In the genomic region with DNA sequence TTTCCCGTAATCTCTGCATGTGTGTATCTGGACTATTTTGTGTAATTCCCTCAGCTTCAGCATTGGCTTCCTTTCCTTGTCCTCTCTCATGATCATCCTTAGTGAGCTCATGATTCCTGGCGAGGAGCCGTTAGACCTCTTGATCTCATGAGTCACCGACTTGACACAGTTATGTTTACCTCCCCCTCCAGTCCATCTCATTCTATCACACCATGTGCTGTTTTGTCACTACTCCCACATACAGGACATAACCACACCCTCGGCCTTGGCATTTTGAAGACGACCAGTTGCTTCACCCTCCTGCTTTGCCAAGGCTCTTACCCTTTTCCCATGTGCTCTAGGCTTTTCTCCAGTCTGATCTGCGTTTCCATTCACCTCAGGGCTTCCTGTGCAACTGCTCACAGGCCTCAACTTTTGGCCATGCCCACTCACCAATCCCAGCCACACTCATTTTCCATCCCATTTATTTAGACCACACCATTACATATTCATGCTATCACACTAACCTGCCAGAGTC, we compare ENCODE assay signal across 1 cellular context.
TF ChIP-seq lines count a peak whose summit lies in the region.

No MANE protein-coding gene starts in this region.

TF ChIP-seq in K562, 482 proteins besides CTCF, POLR2A, EP300 and RAD21 (continued from another document):
- TF ChIP-seq, protein P1, sequence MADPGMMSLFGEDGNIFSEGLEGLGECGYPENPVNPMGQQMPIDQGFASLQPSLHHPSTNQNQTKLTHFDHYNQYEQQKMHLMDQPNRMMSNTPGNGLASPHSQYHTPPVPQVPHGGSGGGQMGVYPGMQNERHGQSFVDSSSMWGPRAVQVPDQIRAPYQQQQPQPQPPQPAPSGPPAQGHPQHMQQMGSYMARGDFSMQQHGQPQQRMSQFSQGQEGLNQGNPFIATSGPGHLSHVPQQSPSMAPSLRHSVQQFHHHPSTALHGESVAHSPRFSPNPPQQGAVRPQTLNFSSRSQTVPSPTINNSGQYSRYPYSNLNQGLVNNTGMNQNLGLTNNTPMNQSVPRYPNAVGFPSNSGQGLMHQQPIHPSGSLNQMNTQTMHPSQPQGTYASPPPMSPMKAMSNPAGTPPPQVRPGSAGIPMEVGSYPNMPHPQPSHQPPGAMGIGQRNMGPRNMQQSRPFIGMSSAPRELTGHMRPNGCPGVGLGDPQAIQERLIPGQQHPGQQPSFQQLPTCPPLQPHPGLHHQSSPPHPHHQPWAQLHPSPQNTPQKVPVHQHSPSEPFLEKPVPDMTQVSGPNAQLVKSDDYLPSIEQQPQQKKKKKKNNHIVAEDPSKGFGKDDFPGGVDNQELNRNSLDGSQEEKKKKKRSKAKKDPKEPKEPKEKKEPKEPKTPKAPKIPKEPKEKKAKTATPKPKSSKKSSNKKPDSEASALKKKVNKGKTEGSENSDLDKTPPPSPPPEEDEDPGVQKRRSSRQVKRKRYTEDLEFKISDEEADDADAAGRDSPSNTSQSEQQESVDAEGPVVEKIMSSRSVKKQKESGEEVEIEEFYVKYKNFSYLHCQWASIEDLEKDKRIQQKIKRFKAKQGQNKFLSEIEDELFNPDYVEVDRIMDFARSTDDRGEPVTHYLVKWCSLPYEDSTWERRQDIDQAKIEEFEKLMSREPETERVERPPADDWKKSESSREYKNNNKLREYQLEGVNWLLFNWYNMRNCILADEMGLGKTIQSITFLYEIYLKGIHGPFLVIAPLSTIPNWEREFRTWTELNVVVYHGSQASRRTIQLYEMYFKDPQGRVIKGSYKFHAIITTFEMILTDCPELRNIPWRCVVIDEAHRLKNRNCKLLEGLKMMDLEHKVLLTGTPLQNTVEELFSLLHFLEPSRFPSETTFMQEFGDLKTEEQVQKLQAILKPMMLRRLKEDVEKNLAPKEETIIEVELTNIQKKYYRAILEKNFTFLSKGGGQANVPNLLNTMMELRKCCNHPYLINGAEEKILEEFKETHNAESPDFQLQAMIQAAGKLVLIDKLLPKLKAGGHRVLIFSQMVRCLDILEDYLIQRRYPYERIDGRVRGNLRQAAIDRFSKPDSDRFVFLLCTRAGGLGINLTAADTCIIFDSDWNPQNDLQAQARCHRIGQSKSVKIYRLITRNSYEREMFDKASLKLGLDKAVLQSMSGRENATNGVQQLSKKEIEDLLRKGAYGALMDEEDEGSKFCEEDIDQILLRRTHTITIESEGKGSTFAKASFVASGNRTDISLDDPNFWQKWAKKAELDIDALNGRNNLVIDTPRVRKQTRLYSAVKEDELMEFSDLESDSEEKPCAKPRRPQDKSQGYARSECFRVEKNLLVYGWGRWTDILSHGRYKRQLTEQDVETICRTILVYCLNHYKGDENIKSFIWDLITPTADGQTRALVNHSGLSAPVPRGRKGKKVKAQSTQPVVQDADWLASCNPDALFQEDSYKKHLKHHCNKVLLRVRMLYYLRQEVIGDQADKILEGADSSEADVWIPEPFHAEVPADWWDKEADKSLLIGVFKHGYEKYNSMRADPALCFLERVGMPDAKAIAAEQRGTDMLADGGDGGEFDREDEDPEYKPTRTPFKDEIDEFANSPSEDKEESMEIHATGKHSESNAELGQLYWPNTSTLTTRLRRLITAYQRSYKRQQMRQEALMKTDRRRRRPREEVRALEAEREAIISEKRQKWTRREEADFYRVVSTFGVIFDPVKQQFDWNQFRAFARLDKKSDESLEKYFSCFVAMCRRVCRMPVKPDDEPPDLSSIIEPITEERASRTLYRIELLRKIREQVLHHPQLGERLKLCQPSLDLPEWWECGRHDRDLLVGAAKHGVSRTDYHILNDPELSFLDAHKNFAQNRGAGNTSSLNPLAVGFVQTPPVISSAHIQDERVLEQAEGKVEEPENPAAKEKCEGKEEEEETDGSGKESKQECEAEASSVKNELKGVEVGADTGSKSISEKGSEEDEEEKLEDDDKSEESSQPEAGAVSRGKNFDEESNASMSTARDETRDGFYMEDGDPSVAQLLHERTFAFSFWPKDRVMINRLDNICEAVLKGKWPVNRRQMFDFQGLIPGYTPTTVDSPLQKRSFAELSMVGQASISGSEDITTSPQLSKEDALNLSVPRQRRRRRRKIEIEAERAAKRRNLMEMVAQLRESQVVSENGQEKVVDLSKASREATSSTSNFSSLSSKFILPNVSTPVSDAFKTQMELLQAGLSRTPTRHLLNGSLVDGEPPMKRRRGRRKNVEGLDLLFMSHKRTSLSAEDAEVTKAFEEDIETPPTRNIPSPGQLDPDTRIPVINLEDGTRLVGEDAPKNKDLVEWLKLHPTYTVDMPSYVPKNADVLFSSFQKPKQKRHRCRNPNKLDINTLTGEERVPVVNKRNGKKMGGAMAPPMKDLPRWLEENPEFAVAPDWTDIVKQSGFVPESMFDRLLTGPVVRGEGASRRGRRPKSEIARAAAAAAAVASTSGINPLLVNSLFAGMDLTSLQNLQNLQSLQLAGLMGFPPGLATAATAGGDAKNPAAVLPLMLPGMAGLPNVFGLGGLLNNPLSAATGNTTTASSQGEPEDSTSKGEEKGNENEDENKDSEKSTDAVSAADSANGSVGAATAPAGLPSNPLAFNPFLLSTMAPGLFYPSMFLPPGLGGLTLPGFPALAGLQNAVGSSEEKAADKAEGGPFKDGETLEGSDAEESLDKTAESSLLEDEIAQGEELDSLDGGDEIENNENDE (IDR thresholded peaks at IDR 0.05; ENCODE audit: low read depth, low read length) = no peak
- TF ChIP-seq, protein P2, sequence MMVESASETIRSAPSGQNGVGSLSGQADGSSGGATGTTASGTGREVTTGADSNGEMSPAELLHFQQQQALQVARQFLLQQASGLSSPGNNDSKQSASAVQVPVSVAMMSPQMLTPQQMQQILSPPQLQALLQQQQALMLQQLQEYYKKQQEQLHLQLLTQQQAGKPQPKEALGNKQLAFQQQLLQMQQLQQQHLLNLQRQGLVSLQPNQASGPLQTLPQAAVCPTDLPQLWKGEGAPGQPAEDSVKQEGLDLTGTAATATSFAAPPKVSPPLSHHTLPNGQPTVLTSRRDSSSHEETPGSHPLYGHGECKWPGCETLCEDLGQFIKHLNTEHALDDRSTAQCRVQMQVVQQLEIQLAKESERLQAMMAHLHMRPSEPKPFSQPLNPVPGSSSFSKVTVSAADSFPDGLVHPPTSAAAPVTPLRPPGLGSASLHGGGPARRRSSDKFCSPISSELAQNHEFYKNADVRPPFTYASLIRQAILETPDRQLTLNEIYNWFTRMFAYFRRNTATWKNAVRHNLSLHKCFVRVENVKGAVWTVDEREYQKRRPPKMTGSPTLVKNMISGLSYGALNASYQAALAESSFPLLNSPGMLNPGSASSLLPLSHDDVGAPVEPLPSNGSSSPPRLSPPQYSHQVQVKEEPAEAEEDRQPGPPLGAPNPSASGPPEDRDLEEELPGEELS (CRISPR knock-in tag; IDR thresholded peaks at IDR 0.05; ENCODE audit: borderline replicate concordance) = 0 out of 2 replicates have a peak, but pooled peaks have one; percentile 51
- no peak for TF ChIP-seq GABPB1 (CRISPR knock-in tag; IDR thresholded peaks at IDR 0.05)
- TF ChIP-seq HMG20B (CRISPR knock-in tag; IDR thresholded peaks at IDR 0.05) = no peak
- TF ChIP-seq, protein P3, sequence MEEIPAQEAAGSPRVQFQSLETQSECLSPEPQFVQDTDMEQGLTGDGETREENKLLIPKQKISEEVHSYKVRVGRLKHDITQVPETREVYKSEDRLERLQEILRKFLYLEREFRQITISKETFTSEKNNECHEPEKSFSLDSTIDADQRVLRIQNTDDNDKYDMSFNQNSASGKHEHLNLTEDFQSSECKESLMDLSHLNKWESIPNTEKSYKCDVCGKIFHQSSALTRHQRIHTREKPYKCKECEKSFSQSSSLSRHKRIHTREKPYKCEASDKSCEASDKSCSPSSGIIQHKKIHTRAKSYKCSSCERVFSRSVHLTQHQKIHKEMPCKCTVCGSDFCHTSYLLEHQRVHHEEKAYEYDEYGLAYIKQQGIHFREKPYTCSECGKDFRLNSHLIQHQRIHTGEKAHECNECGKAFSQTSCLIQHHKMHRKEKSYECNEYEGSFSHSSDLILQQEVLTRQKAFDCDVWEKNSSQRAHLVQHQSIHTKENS (CRISPR knock-in tag; IDR thresholded peaks at IDR 0.05) = no peak
- TF ChIP-seq SMARCA4 (IDR thresholded peaks at IDR 0.05) = peak; percentile 91
- TF ChIP-seq ZNF384 (IDR thresholded peaks at IDR 0.05; ENCODE audit: low read depth, low read length) = no peak
- peak; percentile 51 for TF ChIP-seq NCOR1 (IDR thresholded peaks at IDR 0.05)
- TF ChIP-seq, protein P4, sequence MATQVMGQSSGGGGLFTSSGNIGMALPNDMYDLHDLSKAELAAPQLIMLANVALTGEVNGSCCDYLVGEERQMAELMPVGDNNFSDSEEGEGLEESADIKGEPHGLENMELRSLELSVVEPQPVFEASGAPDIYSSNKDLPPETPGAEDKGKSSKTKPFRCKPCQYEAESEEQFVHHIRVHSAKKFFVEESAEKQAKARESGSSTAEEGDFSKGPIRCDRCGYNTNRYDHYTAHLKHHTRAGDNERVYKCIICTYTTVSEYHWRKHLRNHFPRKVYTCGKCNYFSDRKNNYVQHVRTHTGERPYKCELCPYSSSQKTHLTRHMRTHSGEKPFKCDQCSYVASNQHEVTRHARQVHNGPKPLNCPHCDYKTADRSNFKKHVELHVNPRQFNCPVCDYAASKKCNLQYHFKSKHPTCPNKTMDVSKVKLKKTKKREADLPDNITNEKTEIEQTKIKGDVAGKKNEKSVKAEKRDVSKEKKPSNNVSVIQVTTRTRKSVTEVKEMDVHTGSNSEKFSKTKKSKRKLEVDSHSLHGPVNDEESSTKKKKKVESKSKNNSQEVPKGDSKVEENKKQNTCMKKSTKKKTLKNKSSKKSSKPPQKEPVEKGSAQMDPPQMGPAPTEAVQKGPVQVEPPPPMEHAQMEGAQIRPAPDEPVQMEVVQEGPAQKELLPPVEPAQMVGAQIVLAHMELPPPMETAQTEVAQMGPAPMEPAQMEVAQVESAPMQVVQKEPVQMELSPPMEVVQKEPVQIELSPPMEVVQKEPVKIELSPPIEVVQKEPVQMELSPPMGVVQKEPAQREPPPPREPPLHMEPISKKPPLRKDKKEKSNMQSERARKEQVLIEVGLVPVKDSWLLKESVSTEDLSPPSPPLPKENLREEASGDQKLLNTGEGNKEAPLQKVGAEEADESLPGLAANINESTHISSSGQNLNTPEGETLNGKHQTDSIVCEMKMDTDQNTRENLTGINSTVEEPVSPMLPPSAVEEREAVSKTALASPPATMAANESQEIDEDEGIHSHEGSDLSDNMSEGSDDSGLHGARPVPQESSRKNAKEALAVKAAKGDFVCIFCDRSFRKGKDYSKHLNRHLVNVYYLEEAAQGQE (CRISPR knock-in tag; IDR thresholded peaks at IDR 0.05; ENCODE audit: low read depth) = no peak
- no peak for TF ChIP-seq FOXJ3 (CRISPR knock-in tag; IDR thresholded peaks at IDR 0.05)
- no peak for TF ChIP-seq SAP30 (IDR thresholded peaks at IDR 0.05; ENCODE audit: borderline replicate concordance, insufficient read depth, low read depth, low read length, poor library complexity, severe bottlenecking)
- no peak for TF ChIP-seq ZNF3 (CRISPR knock-in tag; IDR thresholded peaks at IDR 0.05)
